8 cellular contexts compared by ENCODE assay signal in the genomic region with DNA sequence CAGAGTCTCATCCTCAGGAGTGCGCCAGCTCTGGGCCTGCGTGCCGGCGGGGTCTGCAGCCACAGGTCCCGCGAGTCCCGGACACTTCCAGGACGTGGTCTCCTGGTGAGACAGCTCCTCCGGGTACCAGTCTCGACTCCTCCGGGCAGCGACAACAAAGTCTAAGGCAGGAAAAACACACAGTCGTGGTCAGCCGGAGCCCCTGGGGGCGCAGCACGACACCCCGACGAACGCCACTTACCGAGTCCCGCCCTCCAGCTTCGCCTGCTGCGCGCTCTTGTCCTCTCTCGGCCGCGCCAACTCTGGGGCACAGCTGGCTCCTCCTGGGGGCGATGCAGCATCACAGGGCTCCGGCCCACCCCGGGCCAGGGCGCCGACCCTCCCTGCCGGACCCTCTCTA. TPM values are rescaled to one million over a fixed set of nuclear protein-coding genes. Genes with fewer than 3 reads are reported as not detected.
DNase-seq lines count a peak whose midpoint lies in the region; ATAC-seq and TF ChIP-seq lines count a peak whose summit lies in the region.

No MANE protein-coding gene starts in this region.

- CTCF ChIA-PET in activated CD8-positive, alpha-beta T cell treated with anti-CD3 and anti-CD28 coated beads for 36 hours (lab: Charles Lee), result interaction anchor here (0.7 to 1.2 kb wide), 3 partner anchors 9 to 60 kb away, joined by 3 read pairs; no protein-coding TSS in a partner anchor

- H3K4me1 Mint-ChIP-seq in activated CD8-positive, alpha-beta T cell treated with anti-CD3 and anti-CD28 coated beads for 36 hours (ENCODE audit: low read depth), result peaks cover 21% of the 10 kb centered on the region
- peaks cover 21% of the 10 kb centered on the region for H3K4me1 Mint-ChIP-seq in stimulated activated naive CD8-positive, alpha-beta T cell treated with anti-CD3 and anti-CD28 coated beads, Interleukin-15, Interleukin-2, amounts not matched to agents 100 ng/mL and 50 ng/mL, for 24 hours (ENCODE audit: low read depth)

- DNase-seq in NCI-H2227 (lab: John Stamatoyannopoulos, UW; ENCODE audit: unreplicated experiment), result peak; percentile 51
- DNase-seq in NCI-H2227 treated with DMSO at 0.1 percent for 48 hours (lab: John Stamatoyannopoulos, UW), result no peak
- DNase-seq in activated CD8-positive, alpha-beta T cell treated with anti-CD3 and anti-CD28 coated beads for 36 hours, result no peak

- intact Hi-C loops in activated CD8-positive, alpha-beta T cell treated with anti-CD3 and anti-CD28 coated beads for 36 hours (cut with micrococcal nuclease), result no loop called here

- H3K9me3 ChIP-seq in iPS-20b (ENCODE audit: insufficient read depth, low read depth, low read length), result no peaks in the 10 kb centered on the region

- H3K4me1 ChIP-seq in iPS-20b (ENCODE audit: insufficient read depth, low read length), result peaks cover 6% of the 10 kb centered on the region; the same call in 1 of the 2 replicates

- H3K27me3 ChIP-seq in iPS-20b (ENCODE audit: insufficient read depth, low read length), result peaks cover 47% of the 10 kb centered on the region

- H3K36me3 ChIP-seq in iPS-20b (ENCODE audit: insufficient read depth, low read depth, low read length), result no peaks in the 10 kb centered on the region

- no peak for TF ChIP-seq CTCF in activated CD8-positive, alpha-beta T cell treated with anti-CD3 and anti-CD28 coated beads for 36 hours (IDR thresholded peaks at IDR 0.05)

- no peak overlapping the region for H3K27ac ChIP-seq in iPS-20b (ENCODE audit: low read length)

- H3K27ac Mint-ChIP-seq in activated CD8-positive, alpha-beta T cell treated with anti-CD3 and anti-CD28 coated beads for 36 hours, result no peak overlapping the region
- H3K27ac Mint-ChIP-seq in stimulated activated naive CD8-positive, alpha-beta T cell treated with anti-CD3 and anti-CD28 coated beads, Interleukin-15, Interleukin-2, amounts not matched to agents 100 ng/mL and 50 ng/mL, for 24 hours, result no peak overlapping the region

- ATAC-seq in activated CD8-positive, alpha-beta T cell treated with anti-CD3 and anti-CD28 coated beads for 36 hours, result no peak
- ATAC-seq in GM21529 (IDR thresholded peaks at IDR 0.05; ENCODE audit: unreplicated experiment) (no peak), HG03095 (IDR thresholded peaks at IDR 0.05; ENCODE audit: unreplicated experiment) (no peak), GM19324 (IDR thresholded peaks at IDR 0.05; ENCODE audit: low FRiP score, unreplicated experiment) (no peak)

- peak overlapping the region; percentile 90 for H3K4me3 ChIP-seq in iPS-20b (ENCODE audit: low read length)

- no peaks in the 10 kb centered on the region for H3K27me3 Mint-ChIP-seq in activated CD8-positive, alpha-beta T cell treated with anti-CD3 and anti-CD28 coated beads for 36 hours
- H3K27me3 Mint-ChIP-seq in stimulated activated naive CD8-positive, alpha-beta T cell treated with anti-CD3 and anti-CD28 coated beads, Interleukin-15, Interleukin-2, amounts not matched to agents 100 ng/mL and 50 ng/mL, for 24 hours, result no peaks in the 10 kb centered on the region

- H3K9me3 Mint-ChIP-seq in activated CD8-positive, alpha-beta T cell treated with anti-CD3 and anti-CD28 coated beads for 36 hours, result no peaks in the 10 kb centered on the region
- no peaks in the 10 kb centered on the region for H3K9me3 Mint-ChIP-seq in stimulated activated naive CD8-positive, alpha-beta T cell treated with anti-CD3 and anti-CD28 coated beads, Interleukin-15, Interleukin-2, amounts not matched to agents 100 ng/mL and 50 ng/mL, for 24 hours

- peak overlapping the region; percentile 63; the same call in 1 of the 2 replicates for H3K9ac ChIP-seq in iPS-20b (ENCODE audit: low read depth, low read length)

- no peaks in the 10 kb centered on the region for H3K36me3 Mint-ChIP-seq in activated CD8-positive, alpha-beta T cell treated with anti-CD3 and anti-CD28 coated beads for 36 hours (ENCODE audit: low read depth)
- no peaks in the 10 kb centered on the region for H3K36me3 Mint-ChIP-seq in stimulated activated naive CD8-positive, alpha-beta T cell treated with anti-CD3 and anti-CD28 coated beads, Interleukin-15, Interleukin-2, amounts not matched to agents 100 ng/mL and 50 ng/mL, for 24 hours (ENCODE audit: low read depth)

- peak overlapping the region; percentile 85 for H3K4me3 Mint-ChIP-seq in activated CD8-positive, alpha-beta T cell treated with anti-CD3 and anti-CD28 coated beads for 36 hours
- H3K4me3 Mint-ChIP-seq in stimulated activated naive CD8-positive, alpha-beta T cell treated with anti-CD3 and anti-CD28 coated beads, Interleukin-15, Interleukin-2, amounts not matched to agents 100 ng/mL and 50 ng/mL, for 24 hours, result peak overlapping the region; percentile 89

- POLR2A ChIA-PET in activated CD8-positive, alpha-beta T cell treated with anti-CD3 and anti-CD28 coated beads for 36 hours (lab: Charles Lee), result interaction anchor here (0.6 to 2.8 kb wide), 4 partner anchors 8 to 231 kb away, joined by 3 to 19 read pairs (median 3); a partner anchor contains a TSS

RNA-seq across cellular contexts. Expression of a gene that starts 13.4 kb away (rescaled TPM):
- total RNA-seq in activated CD8-positive, alpha-beta T cell treated with anti-CD3 and anti-CD28 coated beads for 36 hours, result 10 to 100 TPM; 30.3 to 35.0 TPM

RNA-seq across cellular contexts. Expression of a gene that starts 13.8 kb away (rescaled TPM):
- total RNA-seq in activated CD8-positive, alpha-beta T cell treated with anti-CD3 and anti-CD28 coated beads for 36 hours, result 10 to 100 TPM; 43.4 to 45.8 TPM

RNA-seq across cellular contexts. Expression of a gene that starts 31.0 kb away (rescaled TPM):
- 10 to 100 TPM; 30.9 to 32.5 TPM for total RNA-seq in activated CD8-positive, alpha-beta T cell treated with anti-CD3 and anti-CD28 coated beads for 36 hours
